Comparison of ENCODE assay signal across 27 cellular contexts in genomic region chr2:212526059-212526458, GRCh38. TPM values are rescaled to one million over a fixed set of nuclear protein-coding genes. Genes with fewer than 3 reads are reported as not detected.
"Had no signal": no experiment of that assay in that cellular context is flagged by ENCODE, and none has a peak within 500 bp of the region (broad histone marks: within the 10 kb centered on the region; RNA-seq: fewer than 3 reads in every experiment).

No MANE protein-coding gene starts in this region.

- H3K4me1 ChIP-seq: pancreas, prostate gland, right lobe of liver, sigmoid colon, suprapubic skin, testis, transverse colon, upper lobe of right lung, uterus had no signal

- H3K9me3 ChIP-seq: neutrophil, pancreas, prostate gland, right lobe of liver, sigmoid colon, suprapubic skin, testis, tibial artery, transverse colon, upper lobe of right lung, uterus had no signal

- DNase-seq: naive thymus-derived CD8-positive, alpha-beta T cell; nephron progenitor cell; nucleus accumbens; pancreas; retina; right cardiac atrium; right lobe of liver; sigmoid colon; small intestine; stimulated activated CD4-positive, alpha-beta T cell treated with anti-CD3 and anti-CD28 coated beads, Interleukin-15, amount 100 ng/mL, for 24 hours; stimulated activated CD4-positive, alpha-beta T cell treated with anti-CD3 and anti-CD28 coated beads, Interleukin-4, amount 100 ng/mL, for 1 hour; stimulated activated CD4-positive, alpha-beta T cell treated with anti-CD3 and anti-CD28 coated beads, Interleukin-4, amount 100 ng/mL, for 4 hours; stimulated activated CD8-positive, alpha-beta memory T cell treated with anti-CD3 and anti-CD28 coated beads, Interleukin-4, amount 100 ng/mL, for 48 hours; stimulated activated naive CD4-positive, alpha-beta T cell; stimulated activated naive CD8-positive, alpha-beta T cell treated with anti-CD3 and anti-CD28 coated beads, Interleukin-15, amount 100 ng/mL, for 72 hours; stimulated activated naive CD8-positive, alpha-beta T cell treated with anti-CD3 and anti-CD28 coated beads, Interleukin-15, Interleukin-2, amounts not matched to agents 100 U/mL and 50 U/mL, for 24 hours; substantia nigra; testis; tibial artery; transverse colon; upper lobe of right lung; uterus had no signal

- H3K27me3 ChIP-seq: pancreas, right lobe of liver, sigmoid colon, suprapubic skin, testis, tibial artery, transverse colon, upper lobe of right lung, uterus had no signal

- H3K4me3 ChIP-seq: pancreas, prostate gland, right lobe of liver, sigmoid colon, suprapubic skin, testis, tibial artery, transverse colon, upper lobe of right lung, uterus had no signal

- ATAC-seq: naive thymus-derived CD8-positive, alpha-beta T cell; natural killer cell treated with Interleukin-12 subunit alpha and Interleukin-12 subunit beta and Interleukin-15 and Interleukin-18, amount 100 ng/mL, for 72 hours; pancreas; right lobe of liver; stimulated activated memory B cell treated with anti-CD40 and anti-IgM and Interleukin-4, amounts not matched to agents 10 μg/mL and 1 μg/mL and 100 μg/mL, for 72 hours; stimulated activated naive CD8-positive, alpha-beta T cell treated with anti-CD3 and anti-CD28 coated beads, Interleukin-15, amount 100 ng/mL, for 72 hours; stimulated activated naive CD8-positive, alpha-beta T cell treated with anti-CD3 and anti-CD28 coated beads, Interleukin-15, Interleukin-2, amounts not matched to agents 100 U/mL and 50 U/mL, for 24 hours; upper lobe of right lung had no signal

- H3K36me3 ChIP-seq: neutrophil, pancreas, prostate gland, right lobe of liver, sigmoid colon, suprapubic skin, tibial artery, transverse colon, upper lobe of right lung had no signal

- H3K27ac ChIP-seq: neutrophil, pancreas, prostate gland, right lobe of liver, sigmoid colon, suprapubic skin, tibial artery, transverse colon, upper lobe of right lung, uterus had no signal

RNA-seq across cellular contexts. Expression of gene ERBB4, which starts 12.5 kb away (rescaled TPM):
- total RNA-seq: naive thymus-derived CD8-positive, alpha-beta T cell; natural killer cell treated with Interleukin-12 subunit alpha and Interleukin-12 subunit beta and Interleukin-15 and Interleukin-18, amount 100 ng/mL, for 72 hours had no signal
- polyA plus RNA-seq: naive thymus-derived CD8-positive, alpha-beta T cell had no signal
